In the genomic region with DNA sequence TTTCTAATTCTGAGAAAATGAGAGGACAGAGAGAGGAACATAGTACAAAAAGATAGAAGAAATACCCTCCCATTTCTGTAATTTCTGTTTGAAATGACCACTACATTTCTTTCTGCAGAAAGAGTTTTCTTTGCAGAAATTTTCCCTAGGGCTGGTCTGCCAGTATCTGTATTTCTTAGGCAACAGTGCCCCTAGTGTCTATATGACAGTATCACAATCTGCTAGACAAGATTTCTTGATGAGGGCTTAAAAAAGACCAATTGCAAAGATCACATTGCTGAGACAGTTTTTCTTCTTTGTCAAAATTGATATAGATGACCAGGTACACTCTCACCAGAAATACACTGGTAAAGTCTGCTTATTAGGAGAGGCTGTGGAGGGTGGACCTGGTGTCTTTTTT, we compare ENCODE assay signal across 1 cellular context.
TF ChIP-seq lines count a peak whose summit lies in the region.

No MANE protein-coding gene starts in this region.

TF ChIP-seq in K562, 482 proteins besides CTCF, POLR2A, EP300 and RAD21 (continued from another document):
- TF ChIP-seq CHD7 (IDR thresholded peaks at IDR 0.05; ENCODE audit: low read depth, low read length) (no peak), POLR3G (IDR thresholded peaks at IDR 0.05; ENCODE audit: extremely low read depth, insufficient read length, insufficient replicate concordance) (no peak), HCFC1 (IDR thresholded peaks at IDR 0.05; ENCODE audit: low read depth, low read length) (no peak)
- TF ChIP-seq, protein P1, sequence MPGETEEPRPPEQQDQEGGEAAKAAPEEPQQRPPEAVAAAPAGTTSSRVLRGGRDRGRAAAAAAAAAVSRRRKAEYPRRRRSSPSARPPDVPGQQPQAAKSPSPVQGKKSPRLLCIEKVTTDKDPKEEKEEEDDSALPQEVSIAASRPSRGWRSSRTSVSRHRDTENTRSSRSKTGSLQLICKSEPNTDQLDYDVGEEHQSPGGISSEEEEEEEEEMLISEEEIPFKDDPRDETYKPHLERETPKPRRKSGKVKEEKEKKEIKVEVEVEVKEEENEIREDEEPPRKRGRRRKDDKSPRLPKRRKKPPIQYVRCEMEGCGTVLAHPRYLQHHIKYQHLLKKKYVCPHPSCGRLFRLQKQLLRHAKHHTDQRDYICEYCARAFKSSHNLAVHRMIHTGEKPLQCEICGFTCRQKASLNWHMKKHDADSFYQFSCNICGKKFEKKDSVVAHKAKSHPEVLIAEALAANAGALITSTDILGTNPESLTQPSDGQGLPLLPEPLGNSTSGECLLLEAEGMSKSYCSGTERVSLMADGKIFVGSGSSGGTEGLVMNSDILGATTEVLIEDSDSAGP (CRISPR knock-in tag; IDR thresholded peaks at IDR 0.05), result no peak
- TF ChIP-seq, protein P2, sequence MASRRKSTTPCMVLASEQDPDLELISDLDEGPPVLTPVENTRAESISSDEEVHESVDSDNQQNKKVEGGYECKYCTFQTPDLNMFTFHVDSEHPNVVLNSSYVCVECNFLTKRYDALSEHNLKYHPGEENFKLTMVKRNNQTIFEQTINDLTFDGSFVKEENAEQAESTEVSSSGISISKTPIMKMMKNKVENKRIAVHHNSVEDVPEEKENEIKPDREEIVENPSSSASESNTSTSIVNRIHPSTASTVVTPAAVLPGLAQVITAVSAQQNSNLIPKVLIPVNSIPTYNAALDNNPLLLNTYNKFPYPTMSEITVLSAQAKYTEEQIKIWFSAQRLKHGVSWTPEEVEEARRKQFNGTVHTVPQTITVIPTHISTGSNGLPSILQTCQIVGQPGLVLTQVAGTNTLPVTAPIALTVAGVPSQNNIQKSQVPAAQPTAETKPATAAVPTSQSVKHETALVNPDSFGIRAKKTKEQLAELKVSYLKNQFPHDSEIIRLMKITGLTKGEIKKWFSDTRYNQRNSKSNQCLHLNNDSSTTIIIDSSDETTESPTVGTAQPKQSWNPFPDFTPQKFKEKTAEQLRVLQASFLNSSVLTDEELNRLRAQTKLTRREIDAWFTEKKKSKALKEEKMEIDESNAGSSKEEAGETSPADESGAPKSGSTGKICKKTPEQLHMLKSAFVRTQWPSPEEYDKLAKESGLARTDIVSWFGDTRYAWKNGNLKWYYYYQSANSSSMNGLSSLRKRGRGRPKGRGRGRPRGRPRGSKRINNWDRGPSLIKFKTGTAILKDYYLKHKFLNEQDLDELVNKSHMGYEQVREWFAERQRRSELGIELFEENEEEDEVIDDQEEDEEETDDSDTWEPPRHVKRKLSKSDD (conservative IDR thresholded peaks at IDR 0.05; ENCODE audit: low read length), result no peak
TF ChIP-seq in K562: peak in this region for 0.
